Comparison of ENCODE assay signal across 1 cellular context in the genomic region with DNA sequence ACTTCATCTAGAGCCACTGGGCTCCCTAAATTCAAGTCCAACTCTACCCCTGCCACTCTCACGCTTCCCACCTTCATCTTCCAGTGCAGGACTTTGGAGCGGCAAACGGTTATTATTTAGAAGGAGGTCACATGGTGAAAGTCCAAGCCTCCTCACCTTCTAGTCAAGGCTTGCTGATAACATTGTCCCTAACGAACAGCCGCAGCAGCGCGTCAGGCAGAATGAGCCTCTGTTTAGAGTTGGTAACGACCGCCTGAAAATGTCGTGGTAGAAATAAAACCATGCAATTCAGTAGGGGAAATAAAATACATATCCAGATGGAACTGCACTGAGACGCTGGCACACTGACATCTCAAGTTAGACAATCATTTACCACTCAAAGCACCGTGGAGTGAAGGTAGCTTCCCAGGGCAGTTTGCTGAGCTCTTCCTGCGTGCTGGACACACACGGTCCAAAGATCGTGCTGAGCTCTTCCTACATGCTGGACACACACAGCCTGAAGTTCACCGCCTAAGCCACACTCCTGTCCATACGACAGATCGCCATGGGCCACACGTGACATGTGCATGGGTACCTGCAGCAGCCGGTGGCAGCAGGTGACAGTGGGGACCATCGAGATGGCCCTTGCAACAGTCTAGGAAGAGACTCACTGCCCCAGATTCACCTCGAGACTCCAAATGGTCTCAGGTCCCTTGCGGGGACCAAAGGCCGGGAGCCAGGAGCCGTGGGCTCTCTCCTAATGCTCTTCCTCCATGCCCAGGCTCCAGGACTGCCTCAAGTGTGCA.
A peak's percentile ranks its signal among the peaks of the same experiment; 100 is the strongest.
TF ChIP-seq lines count a peak whose summit lies in the region.

No MANE protein-coding gene starts in this region.

TF ChIP-seq in HepG2, 621 proteins besides CTCF, POLR2A, EP300 and RAD21 (continued from another document and continues in another):
- TF ChIP-seq, protein P1, sequence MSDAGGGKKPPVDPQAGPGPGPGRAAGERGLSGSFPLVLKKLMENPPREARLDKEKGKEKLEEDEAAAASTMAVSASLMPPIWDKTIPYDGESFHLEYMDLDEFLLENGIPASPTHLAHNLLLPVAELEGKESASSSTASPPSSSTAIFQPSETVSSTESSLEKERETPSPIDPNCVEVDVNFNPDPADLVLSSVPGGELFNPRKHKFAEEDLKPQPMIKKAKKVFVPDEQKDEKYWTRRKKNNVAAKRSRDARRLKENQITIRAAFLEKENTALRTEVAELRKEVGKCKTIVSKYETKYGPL (CRISPR knock-in tag; IDR thresholded peaks at IDR 0.05), result no peak
- TF ChIP-seq, protein P2, sequence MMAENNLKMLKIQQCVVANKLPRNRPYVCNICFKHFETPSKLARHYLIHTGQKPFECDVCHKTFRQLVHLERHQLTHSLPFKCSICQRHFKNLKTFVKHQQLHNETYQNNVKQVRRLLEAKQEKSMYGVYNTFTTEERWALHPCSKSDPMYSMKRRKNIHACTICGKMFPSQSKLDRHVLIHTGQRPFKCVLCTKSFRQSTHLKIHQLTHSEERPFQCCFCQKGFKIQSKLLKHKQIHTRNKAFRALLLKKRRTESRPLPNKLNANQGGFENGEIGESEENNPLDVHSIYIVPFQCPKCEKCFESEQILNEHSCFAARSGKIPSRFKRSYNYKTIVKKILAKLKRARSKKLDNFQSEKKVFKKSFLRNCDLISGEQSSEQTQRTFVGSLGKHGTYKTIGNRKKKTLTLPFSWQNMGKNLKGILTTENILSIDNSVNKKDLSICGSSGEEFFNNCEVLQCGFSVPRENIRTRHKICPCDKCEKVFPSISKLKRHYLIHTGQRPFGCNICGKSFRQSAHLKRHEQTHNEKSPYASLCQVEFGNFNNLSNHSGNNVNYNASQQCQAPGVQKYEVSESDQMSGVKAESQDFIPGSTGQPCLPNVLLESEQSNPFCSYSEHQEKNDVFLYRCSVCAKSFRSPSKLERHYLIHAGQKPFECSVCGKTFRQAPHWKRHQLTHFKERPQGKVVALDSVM (CRISPR knock-in tag; IDR thresholded peaks at IDR 0.05), result no peak
- TF ChIP-seq HDAC1 (CRISPR knock-in tag; IDR thresholded peaks at IDR 0.05), result peak; percentile 78
- TF ChIP-seq ZNF7 (CRISPR knock-in tag; IDR thresholded peaks at IDR 0.05), result no peak
- peak; percentile 62 for TF ChIP-seq MED1 (CRISPR knock-in tag; IDR thresholded peaks at IDR 0.05)
- TF ChIP-seq ZNF644 (CRISPR knock-in tag; IDR thresholded peaks at IDR 0.05; ENCODE audit: low read depth), result peak; percentile 71
- TF ChIP-seq, protein P3, sequence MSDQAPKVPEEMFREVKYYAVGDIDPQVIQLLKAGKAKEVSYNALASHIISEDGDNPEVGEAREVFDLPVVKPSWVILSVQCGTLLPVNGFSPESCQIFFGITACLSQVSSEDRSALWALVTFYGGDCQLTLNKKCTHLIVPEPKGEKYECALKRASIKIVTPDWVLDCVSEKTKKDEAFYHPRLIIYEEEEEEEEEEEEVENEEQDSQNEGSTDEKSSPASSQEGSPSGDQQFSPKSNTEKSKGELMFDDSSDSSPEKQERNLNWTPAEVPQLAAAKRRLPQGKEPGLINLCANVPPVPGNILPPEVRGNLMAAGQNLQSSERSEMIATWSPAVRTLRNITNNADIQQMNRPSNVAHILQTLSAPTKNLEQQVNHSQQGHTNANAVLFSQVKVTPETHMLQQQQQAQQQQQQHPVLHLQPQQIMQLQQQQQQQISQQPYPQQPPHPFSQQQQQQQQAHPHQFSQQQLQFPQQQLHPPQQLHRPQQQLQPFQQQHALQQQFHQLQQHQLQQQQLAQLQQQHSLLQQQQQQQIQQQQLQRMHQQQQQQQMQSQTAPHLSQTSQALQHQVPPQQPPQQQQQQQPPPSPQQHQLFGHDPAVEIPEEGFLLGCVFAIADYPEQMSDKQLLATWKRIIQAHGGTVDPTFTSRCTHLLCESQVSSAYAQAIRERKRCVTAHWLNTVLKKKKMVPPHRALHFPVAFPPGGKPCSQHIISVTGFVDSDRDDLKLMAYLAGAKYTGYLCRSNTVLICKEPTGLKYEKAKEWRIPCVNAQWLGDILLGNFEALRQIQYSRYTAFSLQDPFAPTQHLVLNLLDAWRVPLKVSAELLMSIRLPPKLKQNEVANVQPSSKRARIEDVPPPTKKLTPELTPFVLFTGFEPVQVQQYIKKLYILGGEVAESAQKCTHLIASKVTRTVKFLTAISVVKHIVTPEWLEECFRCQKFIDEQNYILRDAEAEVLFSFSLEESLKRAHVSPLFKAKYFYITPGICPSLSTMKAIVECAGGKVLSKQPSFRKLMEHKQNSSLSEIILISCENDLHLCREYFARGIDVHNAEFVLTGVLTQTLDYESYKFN (CRISPR knock-in tag; conservative IDR thresholded peaks at IDR 0.05), result peak; percentile 93
- peak; percentile 93 for TF ChIP-seq MYC (CRISPR knock-in tag; IDR thresholded peaks at IDR 0.05; ENCODE audit: borderline replicate concordance)
- TF ChIP-seq ZNF564 (CRISPR knock-in tag; IDR thresholded peaks at IDR 0.05), result no peak
- TF ChIP-seq MTF1 (CRISPR knock-in tag; IDR thresholded peaks at IDR 0.05), result no peak
- TF ChIP-seq ZNF773 (CRISPR knock-in tag; IDR thresholded peaks at IDR 0.05; ENCODE audit: borderline replicate concordance), result no peak
- TF ChIP-seq, protein P4, sequence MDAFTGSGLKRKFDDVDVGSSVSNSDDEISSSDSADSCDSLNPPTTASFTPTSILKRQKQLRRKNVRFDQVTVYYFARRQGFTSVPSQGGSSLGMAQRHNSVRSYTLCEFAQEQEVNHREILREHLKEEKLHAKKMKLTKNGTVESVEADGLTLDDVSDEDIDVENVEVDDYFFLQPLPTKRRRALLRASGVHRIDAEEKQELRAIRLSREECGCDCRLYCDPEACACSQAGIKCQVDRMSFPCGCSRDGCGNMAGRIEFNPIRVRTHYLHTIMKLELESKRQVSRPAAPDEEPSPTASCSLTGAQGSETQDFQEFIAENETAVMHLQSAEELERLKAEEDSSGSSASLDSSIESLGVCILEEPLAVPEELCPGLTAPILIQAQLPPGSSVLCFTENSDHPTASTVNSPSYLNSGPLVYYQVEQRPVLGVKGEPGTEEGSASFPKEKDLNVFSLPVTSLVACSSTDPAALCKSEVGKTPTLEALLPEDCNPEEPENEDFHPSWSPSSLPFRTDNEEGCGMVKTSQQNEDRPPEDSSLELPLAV (CRISPR knock-in tag; conservative IDR thresholded peaks at IDR 0.05; ENCODE audit: low read depth), result no peak
- no peak for TF ChIP-seq ZSCAN29 (CRISPR knock-in tag; conservative IDR thresholded peaks at IDR 0.05)
- TF ChIP-seq, protein P5, sequence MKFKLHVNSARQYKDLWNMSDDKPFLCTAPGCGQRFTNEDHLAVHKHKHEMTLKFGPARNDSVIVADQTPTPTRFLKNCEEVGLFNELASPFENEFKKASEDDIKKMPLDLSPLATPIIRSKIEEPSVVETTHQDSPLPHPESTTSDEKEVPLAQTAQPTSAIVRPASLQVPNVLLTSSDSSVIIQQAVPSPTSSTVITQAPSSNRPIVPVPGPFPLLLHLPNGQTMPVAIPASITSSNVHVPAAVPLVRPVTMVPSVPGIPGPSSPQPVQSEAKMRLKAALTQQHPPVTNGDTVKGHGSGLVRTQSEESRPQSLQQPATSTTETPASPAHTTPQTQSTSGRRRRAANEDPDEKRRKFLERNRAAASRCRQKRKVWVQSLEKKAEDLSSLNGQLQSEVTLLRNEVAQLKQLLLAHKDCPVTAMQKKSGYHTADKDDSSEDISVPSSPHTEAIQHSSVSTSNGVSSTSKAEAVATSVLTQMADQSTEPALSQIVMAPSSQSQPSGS (CRISPR knock-in tag; IDR thresholded peaks at IDR 0.05), result peak; percentile 14; the same call in 1 of the 2 replicates
- TF ChIP-seq HNF4G (IDR thresholded peaks at IDR 0.05; ENCODE audit: borderline replicate concordance, low read depth, low read length), result peak; percentile 73; the same call in 1 of the 2 replicates
- 0 out of 2 replicates have a peak, but pooled peaks have one; percentile 63 for TF ChIP-seq HNF4G (CRISPR knock-in tag; IDR thresholded peaks at IDR 0.05; ENCODE audit: borderline replicate concordance, low read depth)
- TF ChIP-seq, protein P6, sequence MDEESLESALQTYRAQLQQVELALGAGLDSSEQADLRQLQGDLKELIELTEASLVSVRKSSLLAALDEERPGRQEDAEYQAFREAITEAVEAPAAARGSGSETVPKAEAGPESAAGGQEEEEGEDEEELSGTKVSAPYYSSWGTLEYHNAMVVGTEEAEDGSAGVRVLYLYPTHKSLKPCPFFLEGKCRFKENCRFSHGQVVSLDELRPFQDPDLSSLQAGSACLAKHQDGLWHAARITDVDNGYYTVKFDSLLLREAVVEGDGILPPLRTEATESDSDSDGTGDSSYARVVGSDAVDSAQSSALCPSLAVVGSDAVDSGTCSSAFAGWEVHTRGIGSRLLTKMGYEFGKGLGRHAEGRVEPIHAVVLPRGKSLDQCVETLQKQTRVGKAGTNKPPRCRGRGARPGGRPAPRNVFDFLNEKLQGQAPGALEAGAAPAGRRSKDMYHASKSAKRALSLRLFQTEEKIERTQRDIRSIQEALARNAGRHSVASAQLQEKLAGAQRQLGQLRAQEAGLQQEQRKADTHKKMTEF (CRISPR knock-in tag; IDR thresholded peaks at IDR 0.05), result peak; percentile 56
- TF ChIP-seq ZNF563 (CRISPR knock-in tag; IDR thresholded peaks at IDR 0.05), result no peak
- peak; percentile 29 for TF ChIP-seq ZNF883 (CRISPR knock-in tag; IDR thresholded peaks at IDR 0.05; ENCODE audit: not compliant biosample characterization)
- TF ChIP-seq, protein P7, sequence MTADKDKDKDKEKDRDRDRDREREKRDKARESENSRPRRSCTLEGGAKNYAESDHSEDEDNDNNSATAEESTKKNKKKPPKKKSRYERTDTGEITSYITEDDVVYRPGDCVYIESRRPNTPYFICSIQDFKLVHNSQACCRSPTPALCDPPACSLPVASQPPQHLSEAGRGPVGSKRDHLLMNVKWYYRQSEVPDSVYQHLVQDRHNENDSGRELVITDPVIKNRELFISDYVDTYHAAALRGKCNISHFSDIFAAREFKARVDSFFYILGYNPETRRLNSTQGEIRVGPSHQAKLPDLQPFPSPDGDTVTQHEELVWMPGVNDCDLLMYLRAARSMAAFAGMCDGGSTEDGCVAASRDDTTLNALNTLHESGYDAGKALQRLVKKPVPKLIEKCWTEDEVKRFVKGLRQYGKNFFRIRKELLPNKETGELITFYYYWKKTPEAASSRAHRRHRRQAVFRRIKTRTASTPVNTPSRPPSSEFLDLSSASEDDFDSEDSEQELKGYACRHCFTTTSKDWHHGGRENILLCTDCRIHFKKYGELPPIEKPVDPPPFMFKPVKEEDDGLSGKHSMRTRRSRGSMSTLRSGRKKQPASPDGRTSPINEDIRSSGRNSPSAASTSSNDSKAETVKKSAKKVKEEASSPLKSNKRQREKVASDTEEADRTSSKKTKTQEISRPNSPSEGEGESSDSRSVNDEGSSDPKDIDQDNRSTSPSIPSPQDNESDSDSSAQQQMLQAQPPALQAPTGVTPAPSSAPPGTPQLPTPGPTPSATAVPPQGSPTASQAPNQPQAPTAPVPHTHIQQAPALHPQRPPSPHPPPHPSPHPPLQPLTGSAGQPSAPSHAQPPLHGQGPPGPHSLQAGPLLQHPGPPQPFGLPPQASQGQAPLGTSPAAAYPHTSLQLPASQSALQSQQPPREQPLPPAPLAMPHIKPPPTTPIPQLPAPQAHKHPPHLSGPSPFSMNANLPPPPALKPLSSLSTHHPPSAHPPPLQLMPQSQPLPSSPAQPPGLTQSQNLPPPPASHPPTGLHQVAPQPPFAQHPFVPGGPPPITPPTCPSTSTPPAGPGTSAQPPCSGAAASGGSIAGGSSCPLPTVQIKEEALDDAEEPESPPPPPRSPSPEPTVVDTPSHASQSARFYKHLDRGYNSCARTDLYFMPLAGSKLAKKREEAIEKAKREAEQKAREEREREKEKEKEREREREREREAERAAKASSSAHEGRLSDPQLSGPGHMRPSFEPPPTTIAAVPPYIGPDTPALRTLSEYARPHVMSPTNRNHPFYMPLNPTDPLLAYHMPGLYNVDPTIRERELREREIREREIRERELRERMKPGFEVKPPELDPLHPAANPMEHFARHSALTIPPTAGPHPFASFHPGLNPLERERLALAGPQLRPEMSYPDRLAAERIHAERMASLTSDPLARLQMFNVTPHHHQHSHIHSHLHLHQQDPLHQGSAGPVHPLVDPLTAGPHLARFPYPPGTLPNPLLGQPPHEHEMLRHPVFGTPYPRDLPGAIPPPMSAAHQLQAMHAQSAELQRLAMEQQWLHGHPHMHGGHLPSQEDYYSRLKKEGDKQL (CRISPR knock-in tag; IDR thresholded peaks at IDR 0.05; ENCODE audit: low read depth), result no peak
- TF ChIP-seq ISL2 (CRISPR knock-in tag; IDR thresholded peaks at IDR 0.05), result no peak
- TF ChIP-seq, protein P8, sequence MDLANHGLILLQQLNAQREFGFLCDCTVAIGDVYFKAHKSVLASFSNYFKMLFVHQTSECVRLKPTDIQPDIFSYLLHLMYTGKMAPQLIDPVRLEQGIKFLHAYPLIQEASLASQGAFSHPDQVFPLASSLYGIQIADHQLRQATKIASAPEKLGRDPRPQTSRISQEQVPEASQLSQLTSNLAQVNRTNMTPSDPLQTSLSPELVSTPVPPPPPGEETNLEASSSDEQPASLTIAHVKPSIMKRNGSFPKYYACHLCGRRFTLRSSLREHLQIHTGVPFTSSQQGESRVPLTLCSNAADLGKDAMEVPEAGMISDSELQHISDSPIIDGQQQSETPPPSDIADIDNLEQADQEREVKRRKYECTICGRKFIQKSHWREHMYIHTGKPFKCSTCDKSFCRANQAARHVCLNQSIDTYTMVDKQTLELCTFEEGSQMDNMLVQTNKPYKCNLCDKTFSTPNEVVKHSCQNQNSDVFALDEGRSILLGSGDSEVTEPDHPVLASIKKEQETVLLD (CRISPR knock-in tag; IDR thresholded peaks at IDR 0.05; ENCODE audit: low read depth), result no peak
- TF ChIP-seq, protein P9, sequence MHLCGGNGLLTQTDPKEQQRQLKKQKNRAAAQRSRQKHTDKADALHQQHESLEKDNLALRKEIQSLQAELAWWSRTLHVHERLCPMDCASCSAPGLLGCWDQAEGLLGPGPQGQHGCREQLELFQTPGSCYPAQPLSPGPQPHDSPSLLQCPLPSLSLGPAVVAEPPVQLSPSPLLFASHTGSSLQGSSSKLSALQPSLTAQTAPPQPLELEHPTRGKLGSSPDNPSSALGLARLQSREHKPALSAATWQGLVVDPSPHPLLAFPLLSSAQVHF (CRISPR knock-in tag; IDR thresholded peaks at IDR 0.05), result no peak
- no peak for TF ChIP-seq ZNF678 (CRISPR knock-in tag; IDR thresholded peaks at IDR 0.05)
- TF ChIP-seq, protein P10, sequence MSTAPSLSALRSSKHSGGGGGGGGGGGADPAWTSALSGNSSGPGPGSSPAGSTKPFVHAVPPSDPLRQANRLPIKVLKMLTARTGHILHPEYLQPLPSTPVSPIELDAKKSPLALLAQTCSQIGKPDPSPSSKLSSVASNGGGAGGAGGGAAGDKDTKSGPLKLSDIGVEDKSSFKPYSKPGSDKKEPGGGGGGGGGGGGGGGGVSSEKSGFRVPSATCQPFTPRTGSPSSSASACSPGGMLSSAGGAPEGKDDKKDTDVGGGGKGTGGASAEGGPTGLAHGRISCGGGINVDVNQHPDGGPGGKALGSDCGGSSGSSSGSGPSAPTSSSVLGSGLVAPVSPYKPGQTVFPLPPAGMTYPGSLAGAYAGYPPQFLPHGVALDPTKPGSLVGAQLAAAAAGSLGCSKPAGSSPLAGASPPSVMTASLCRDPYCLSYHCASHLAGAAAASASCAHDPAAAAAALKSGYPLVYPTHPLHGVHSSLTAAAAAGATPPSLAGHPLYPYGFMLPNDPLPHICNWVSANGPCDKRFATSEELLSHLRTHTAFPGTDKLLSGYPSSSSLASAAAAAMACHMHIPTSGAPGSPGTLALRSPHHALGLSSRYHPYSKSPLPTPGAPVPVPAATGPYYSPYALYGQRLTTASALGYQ (CRISPR knock-in tag; IDR thresholded peaks at IDR 0.05), result no peak
- TF ChIP-seq CBX1 (IDR thresholded peaks at IDR 0.05; ENCODE audit: low read depth), result no peak
- 0 out of 2 replicates have a peak, but pooled peaks have one; percentile 25 for TF ChIP-seq CCDC6 (CRISPR knock-in tag; IDR thresholded peaks at IDR 0.05)
- TF ChIP-seq ZNF781 (CRISPR knock-in tag; IDR thresholded peaks at IDR 0.05; ENCODE audit: borderline replicate concordance, not compliant biosample characterization), result no peak
- 0 out of 2 replicates have a peak, but pooled peaks have one; percentile 39 for TF ChIP-seq ZNF274 (CRISPR knock-in tag; IDR thresholded peaks at IDR 0.05)
- no peak for TF ChIP-seq ZFP36L1 (CRISPR knock-in tag; IDR thresholded peaks at IDR 0.05)
- TF ChIP-seq KDM5A (IDR thresholded peaks at IDR 0.05; ENCODE audit: borderline replicate concordance, low read length), result no peak
- no peak for TF ChIP-seq ZNF746 (CRISPR knock-in tag; IDR thresholded peaks at IDR 0.05)
- TF ChIP-seq ZNF160 (CRISPR knock-in tag; IDR thresholded peaks at IDR 0.05), result 0 out of 2 replicates have a peak, but pooled peaks have one; percentile 36
